1 cellular context compared by ENCODE assay signal in the genomic region with DNA sequence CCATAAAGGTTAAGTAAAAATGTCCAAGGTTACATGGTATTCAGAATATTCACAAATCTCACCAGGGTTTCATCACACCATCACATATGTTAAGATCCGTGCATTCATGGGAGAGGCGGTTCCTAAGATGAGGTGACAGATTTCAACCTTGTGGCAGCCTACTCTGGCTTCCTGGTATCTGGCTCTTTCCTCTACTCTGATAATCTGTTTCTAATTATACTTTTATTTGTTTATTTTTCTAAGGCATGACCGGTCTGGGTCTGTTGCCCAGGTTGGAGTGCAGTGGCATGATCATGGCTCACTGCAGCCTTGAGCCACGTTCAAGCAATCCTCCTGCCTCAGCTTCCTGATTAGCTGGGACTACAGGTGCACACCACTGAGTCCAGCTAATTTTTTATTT.
TF ChIP-seq lines count a peak whose summit lies in the region.

No MANE protein-coding gene starts in this region.

TF ChIP-seq in WTC11, 78 proteins besides CTCF, POLR2A, EP300 and RAD21 (continued from another document):
- TF ChIP-seq, protein P1, sequence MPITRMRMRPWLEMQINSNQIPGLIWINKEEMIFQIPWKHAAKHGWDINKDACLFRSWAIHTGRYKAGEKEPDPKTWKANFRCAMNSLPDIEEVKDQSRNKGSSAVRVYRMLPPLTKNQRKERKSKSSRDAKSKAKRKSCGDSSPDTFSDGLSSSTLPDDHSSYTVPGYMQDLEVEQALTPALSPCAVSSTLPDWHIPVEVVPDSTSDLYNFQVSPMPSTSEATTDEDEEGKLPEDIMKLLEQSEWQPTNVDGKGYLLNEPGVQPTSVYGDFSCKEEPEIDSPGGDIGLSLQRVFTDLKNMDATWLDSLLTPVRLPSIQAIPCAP (CRISPR knock-in tag; IDR thresholded peaks at IDR 0.05), result no peak
